1 cellular context compared by ENCODE assay signal in the genomic region with DNA sequence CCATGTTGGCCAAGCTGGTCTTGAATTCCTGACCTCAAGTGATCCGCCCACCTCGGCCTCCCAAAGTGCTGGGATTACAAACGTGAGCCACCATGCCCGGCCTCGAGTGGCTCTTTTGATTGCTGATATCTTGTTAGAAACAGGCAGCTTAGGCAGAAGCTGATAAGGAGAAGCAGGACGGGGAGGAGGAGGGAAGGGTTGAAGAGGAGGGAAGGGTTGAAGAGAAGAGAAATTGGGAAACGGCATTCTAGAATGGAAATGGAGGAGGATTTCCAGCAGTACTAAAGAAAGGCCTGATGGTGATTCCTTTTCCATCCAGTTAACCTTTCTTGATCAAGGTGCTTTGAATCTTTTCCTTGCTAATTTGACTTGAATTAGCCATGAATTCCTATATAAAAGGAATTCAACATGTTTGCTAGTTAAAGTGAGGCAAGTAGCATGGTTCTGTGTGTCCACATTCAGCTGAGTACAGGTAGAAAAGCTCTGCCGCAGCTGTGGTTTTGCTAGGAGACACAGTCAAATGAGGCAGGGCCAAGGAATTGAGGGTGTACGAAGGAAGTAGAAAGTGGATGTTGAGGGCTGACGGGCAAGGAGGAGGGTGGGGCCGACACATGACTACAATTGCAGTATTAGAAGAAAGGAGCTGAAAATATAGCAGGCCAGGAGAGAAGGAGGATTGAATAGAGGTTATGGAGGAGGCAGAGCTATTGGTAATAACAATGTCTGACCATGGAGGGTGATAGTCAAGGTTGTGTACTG.
TF ChIP-seq lines count a peak whose summit lies in the region.

No MANE protein-coding gene starts in this region.

TF ChIP-seq in K562, 482 proteins besides CTCF, POLR2A, EP300 and RAD21 (continued from another document and continues in another):
- TF ChIP-seq ZBTB40 (IDR thresholded peaks at IDR 0.05) = 0 out of 2 replicates have a peak, but pooled peaks have one; percentile 30
- no peak for TF ChIP-seq ZBTB40 (CRISPR knock-in tag; IDR thresholded peaks at IDR 0.05)
- TF ChIP-seq HLTF (IDR thresholded peaks at IDR 0.05) = peak; percentile 88
- TF ChIP-seq NCOA1 (IDR thresholded peaks at IDR 0.05; ENCODE audit: low read depth) = peak; percentile 91
- peak in 1 of 3 experiments; percentile 21 for TF ChIP-seq YY1 (IDR thresholded peaks at IDR 0.05; ENCODE audit: borderline replicate concordance in 1 of 3, control insufficient read depth in 1 of 3, extremely low read depth in 1 of 3, insufficient read depth in 3 of 3, insufficient read length in 1 of 3, insufficient replicate concordance in 2 of 3, low read depth in 1 of 3, low read length in 2 of 3)
- peak; percentile 85 for TF ChIP-seq RUNX1 (IDR thresholded peaks at IDR 0.05; ENCODE audit: low read depth)
- TF ChIP-seq RNF2 (IDR thresholded peaks at IDR 0.05) = peak; percentile 60; the same call in 1 of the 2 replicates
- TF ChIP-seq THAP12 (CRISPR knock-in tag; IDR thresholded peaks at IDR 0.05) = no peak
- peak; percentile 29 for TF ChIP-seq TBP (optimal IDR thresholded peaks at IDR 0.05; ENCODE audit: low read depth, low read length)
- TF ChIP-seq ZNF785 (CRISPR knock-in tag; IDR thresholded peaks at IDR 0.05) = no peak
- peak in 1 of 2 experiments; percentile 59; a peak in 1 of 4 replicates for TF ChIP-seq ZNF318 (IDR thresholded peaks at IDR 0.05; ENCODE audit: borderline replicate concordance in 1 of 2, low read depth in 1 of 2)
- peak; percentile 95 for TF ChIP-seq POLR2AphosphoS5 (IDR thresholded peaks at IDR 0.05; ENCODE audit: control insufficient read depth, insufficient read depth, low read depth, low read length)
- TF ChIP-seq SMARCE1 (IDR thresholded peaks at IDR 0.05) = peak; percentile 97
- TF ChIP-seq, protein P1, sequence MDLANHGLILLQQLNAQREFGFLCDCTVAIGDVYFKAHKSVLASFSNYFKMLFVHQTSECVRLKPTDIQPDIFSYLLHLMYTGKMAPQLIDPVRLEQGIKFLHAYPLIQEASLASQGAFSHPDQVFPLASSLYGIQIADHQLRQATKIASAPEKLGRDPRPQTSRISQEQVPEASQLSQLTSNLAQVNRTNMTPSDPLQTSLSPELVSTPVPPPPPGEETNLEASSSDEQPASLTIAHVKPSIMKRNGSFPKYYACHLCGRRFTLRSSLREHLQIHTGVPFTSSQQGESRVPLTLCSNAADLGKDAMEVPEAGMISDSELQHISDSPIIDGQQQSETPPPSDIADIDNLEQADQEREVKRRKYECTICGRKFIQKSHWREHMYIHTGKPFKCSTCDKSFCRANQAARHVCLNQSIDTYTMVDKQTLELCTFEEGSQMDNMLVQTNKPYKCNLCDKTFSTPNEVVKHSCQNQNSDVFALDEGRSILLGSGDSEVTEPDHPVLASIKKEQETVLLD (IDR thresholded peaks at IDR 0.05) = peak; percentile 81; the same call in 1 of the 2 replicates
- TF ChIP-seq TAF15 (IDR thresholded peaks at IDR 0.05; ENCODE audit: low read depth, low read length) = no peak
- TF ChIP-seq TCF7 (IDR thresholded peaks at IDR 0.05; ENCODE audit: borderline replicate concordance) = 0 out of 2 replicates have a peak, but pooled peaks have one; percentile 59
- peak; percentile 99 for TF ChIP-seq NCOR1 (IDR thresholded peaks at IDR 0.05)
- no peak for TF ChIP-seq PREB (CRISPR knock-in tag; IDR thresholded peaks at IDR 0.05)
- peak; percentile 95 for TF ChIP-seq ZNF263 (CRISPR knock-in tag; IDR thresholded peaks at IDR 0.05; ENCODE audit: borderline replicate concordance)
- peak; percentile 100 for TF ChIP-seq CBFA2T3 (IDR thresholded peaks at IDR 0.05)
- TF ChIP-seq CREM (IDR thresholded peaks at IDR 0.05; ENCODE audit: low read depth) = peak; percentile 67
- TF ChIP-seq TAF9B (IDR thresholded peaks at IDR 0.05; ENCODE audit: partially characterized antibody) = peak; percentile 69
- TF ChIP-seq NR3C1 (CRISPR knock-in tag; IDR thresholded peaks at IDR 0.05) = no peak
- TF ChIP-seq GATAD2B (IDR thresholded peaks at IDR 0.05; ENCODE audit: borderline replicate concordance) = 0 out of 2 replicates have a peak, but pooled peaks have one; percentile 56
- TF ChIP-seq, protein P2, sequence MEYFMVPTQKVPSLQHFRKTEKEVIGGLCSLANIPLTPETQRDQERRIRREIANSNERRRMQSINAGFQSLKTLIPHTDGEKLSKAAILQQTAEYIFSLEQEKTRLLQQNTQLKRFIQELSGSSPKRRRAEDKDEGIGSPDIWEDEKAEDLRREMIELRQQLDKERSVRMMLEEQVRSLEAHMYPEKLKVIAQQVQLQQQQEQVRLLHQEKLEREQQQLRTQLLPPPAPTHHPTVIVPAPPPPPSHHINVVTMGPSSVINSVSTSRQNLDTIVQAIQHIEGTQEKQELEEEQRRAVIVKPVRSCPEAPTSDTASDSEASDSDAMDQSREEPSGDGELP (CRISPR knock-in tag; IDR thresholded peaks at IDR 0.05; ENCODE audit: borderline replicate concordance) = peak; percentile 54; the same call in 1 of the 2 replicates
- no peak for TF ChIP-seq RFX7 (CRISPR knock-in tag; IDR thresholded peaks at IDR 0.05)
- TF ChIP-seq TAL1 (IDR thresholded peaks at IDR 0.05) = peak; percentile 99
- peak; percentile 21 for TF ChIP-seq DACH1 (IDR thresholded peaks at IDR 0.05; ENCODE audit: partially characterized antibody)
- peak; percentile 84 for TF ChIP-seq KHSRP (IDR thresholded peaks at IDR 0.05)
